ENCODE assay signal across 16 cellular contexts in the genomic region with DNA sequence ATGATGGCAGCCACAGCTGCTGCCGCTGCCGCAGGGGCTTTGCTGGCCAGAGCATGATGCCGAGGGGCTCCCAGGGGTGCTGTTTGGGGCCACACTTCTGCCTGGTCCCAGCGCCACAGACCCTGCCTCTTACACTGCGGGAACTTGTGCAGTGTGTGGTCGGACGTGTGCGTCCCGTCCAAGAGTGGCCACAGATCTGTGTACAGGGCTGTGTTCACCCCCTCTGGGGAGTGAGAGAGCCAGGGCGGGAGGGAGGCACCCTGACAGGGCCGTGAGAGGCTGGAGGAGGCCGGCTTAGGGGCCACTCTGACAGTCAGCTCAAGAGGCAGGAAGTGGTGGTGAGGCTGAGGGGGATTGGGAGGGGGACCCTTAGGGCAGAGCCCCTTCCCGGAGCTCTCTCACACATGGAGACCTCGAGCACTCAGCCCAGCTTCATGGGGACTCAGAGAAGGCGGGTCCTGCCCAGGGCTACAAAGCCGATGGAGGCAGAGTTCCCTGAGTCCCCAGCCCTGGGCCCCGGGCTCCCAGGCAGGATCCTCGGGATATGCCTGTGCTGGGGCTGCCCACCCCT. TPM values are rescaled to one million over a fixed set of nuclear protein-coding genes. Genes with fewer than 3 reads are reported as not detected.
A peak's percentile ranks its signal among the peaks of the same experiment; 100 is the strongest.
DNase-seq lines count a peak whose midpoint lies in the region; ATAC-seq, FAIRE-seq and TF ChIP-seq lines count a peak whose summit lies in the region.
"Had no signal": no experiment of that assay in that cellular context is flagged by ENCODE, and none has a peak within 500 bp of the region (broad histone marks: within the 10 kb centered on the region; RNA-seq: fewer than 3 reads in every experiment).

No MANE protein-coding gene starts in this region.

- POLR2A ChIA-PET in naive thymus-derived CD4-positive, alpha-beta T cell (lab: Charles Lee) = interaction anchor here (0.6 to 3.8 kb wide), 6 partner anchors 9 to 204 kb away, joined by 3 to 22 read pairs (median 4); no protein-coding TSS in a partner anchor

- no peak overlapping the region for H3K27ac ChIP-seq in right cardiac atrium (ENCODE audit: low read length)
- H3K27ac ChIP-seq in naive thymus-derived CD4-positive, alpha-beta T cell (ENCODE audit: low read depth, low read length) = peak overlapping the region; percentile 68
- H3K27ac ChIP-seq in uterus = peak overlapping the region in 1 of 2 donors; percentile 35
- H3K27ac ChIP-seq: gastrocnemius medialis had no signal

- H3K36me3 ChIP-seq in naive thymus-derived CD4-positive, alpha-beta T cell (ENCODE audit: control insufficient read depth in 2 of 3, insufficient read depth in 3 of 3, low read length in 3 of 3) = peaks cover 0 to 91% (median 42%) of the 10 kb centered on the region in 3 experiments
- H3K36me3 ChIP-seq in uterus = no peaks in the 10 kb centered on the region
- H3K36me3 ChIP-seq: gastrocnemius medialis had no signal

- 63% methylated on average over 18 of the region's 18 CpGs for WGBS in right cardiac atrium

- H3K4me1 ChIP-seq in right cardiac atrium (ENCODE audit: control insufficient read depth, insufficient read depth, low read length) (no peaks in the 10 kb centered on the region), uterus (no peaks in the 10 kb centered on the region)
- H3K4me1 ChIP-seq in naive thymus-derived CD4-positive, alpha-beta T cell (ENCODE audit: control insufficient read depth in 2 of 2, insufficient read depth in 2 of 2, low read length in 2 of 2) = peaks cover 18 to 25% of the 10 kb centered on the region in 2 donors
- H3K4me1 ChIP-seq: gastrocnemius medialis had no signal

- H3K9me3 ChIP-seq in right cardiac atrium (ENCODE audit: control insufficient read depth, low read length) (no peaks in the 10 kb centered on the region), uterus (no peaks in the 10 kb centered on the region)
- no peaks in the 10 kb centered on the region for H3K9me3 ChIP-seq in naive thymus-derived CD4-positive, alpha-beta T cell (ENCODE audit: control insufficient read depth in 2 of 3, low read length in 3 of 3)
- H3K9me3 ChIP-seq: gastrocnemius medialis had no signal

- DNase-seq in Right ventricle myocardium superior (peak; percentile 33), right cardiac atrium (no peak), uterus (peak; percentile 13 to 14), HTR-8/SVneo (ENCODE audit: insufficient read length, low spot score) (no peak)
- DNase-seq in activated naive CD4-positive, alpha-beta T cell treated with anti-CD3 and anti-CD28 coated beads, Interleukin-2, amount 50 U/mL, for 72 hours (ENCODE audit: low spot score in 2 of 2) = peak in 1 of 2 donors; percentile 55
- peak in 1 of 9 donors; percentile 25 for DNase-seq in naive thymus-derived CD4-positive, alpha-beta T cell
- DNase-seq: activated gamma-delta T cell treated with Interleukin-2 at 50 U/mL for 16 hours, AML-193, dermis blood vessel endothelial cell, NCI-H2029 treated with DMSO at 0.1 percent for 48 hours, PC-3 had no signal

- peak overlapping the region; percentile 50 to 93 for H3K27ac Mint-ChIP-seq in activated naive CD4-positive, alpha-beta T cell treated with anti-CD3 and anti-CD28 coated beads, Interleukin-2, amount 50 U/mL, for 72 hours
- H3K27ac Mint-ChIP-seq in naive thymus-derived CD4-positive, alpha-beta T cell = peak overlapping the region; percentile 49 to 98 (median 95)

- H3K4me3 ChIP-seq in right cardiac atrium (ENCODE audit: low read length) = no peak overlapping the region
- no peak overlapping the region for H3K4me3 ChIP-seq in naive thymus-derived CD4-positive, alpha-beta T cell (ENCODE audit: low read length)
- H3K4me3 ChIP-seq in uterus = no peak overlapping the region
- H3K4me3 ChIP-seq: gastrocnemius medialis had no signal

- no peak for TF ChIP-seq POLR2A in uterus (IDR thresholded peaks at IDR 0.05)

- intact Hi-C loops in Right ventricle myocardium superior (cut with DNase I) = no loop called here
- intact Hi-C loops in right cardiac atrium (cut with DNase I) = no loop called here
- intact Hi-C loops in naive thymus-derived CD4-positive, alpha-beta T cell (cut with micrococcal nuclease) = loop anchor here (1.0 to 2.0 kb wide), 3 partner anchors 12 to 19 kb away; no protein-coding TSS in a partner anchor
- intact Hi-C loops in uterus (cut with DNase I; ENCODE audit: low total_unique reads) = no loop called here

- no peak for FAIRE-seq in HTR-8/SVneo (lab: Jason Lieb, UNC)
- FAIRE-seq: keratinocyte had no signal

- TF ChIP-seq CTCF in uterus (IDR thresholded peaks at IDR 0.05) = no peak

- H3K27me3 Mint-ChIP-seq in naive thymus-derived CD4-positive, alpha-beta T cell = no peaks in the 10 kb centered on the region

- ATAC-seq in Right ventricle myocardium superior (ENCODE audit: poor library complexity) (no peak), right cardiac atrium (no peak), GM19395 (IDR thresholded peaks at IDR 0.05; ENCODE audit: unreplicated experiment) (no peak), GM21528 (IDR thresholded peaks at IDR 0.05; ENCODE audit: low FRiP score, unreplicated experiment) (no peak)
- ATAC-seq in activated naive CD4-positive, alpha-beta T cell treated with anti-CD3 and anti-CD28 coated beads, Interleukin-2, amount 50 U/mL, for 72 hours = peak; percentile 33 to 39
- ATAC-seq in naive thymus-derived CD4-positive, alpha-beta T cell = peak; percentile 36
- ATAC-seq: gastrocnemius medialis, PC-3 had no signal

- H3K27me3 ChIP-seq in right cardiac atrium (ENCODE audit: control insufficient read depth, insufficient read depth) (no peaks in the 10 kb centered on the region), uterus (no peaks in the 10 kb centered on the region)
- H3K27me3 ChIP-seq in naive thymus-derived CD4-positive, alpha-beta T cell (ENCODE audit: control insufficient read depth in 2 of 2, insufficient read depth in 2 of 2, low read length in 2 of 2) = no peaks in the 10 kb centered on the region
- H3K27me3 ChIP-seq: gastrocnemius medialis had no signal

- peaks cover 0 to 13% of the 10 kb centered on the region in 2 donors for H3K9me3 Mint-ChIP-seq in activated naive CD4-positive, alpha-beta T cell treated with anti-CD3 and anti-CD28 coated beads, Interleukin-2, amount 50 U/mL, for 72 hours
- peaks cover 0 to 5% (median 0%) of the 10 kb centered on the region in 11 donors for H3K9me3 Mint-ChIP-seq in naive thymus-derived CD4-positive, alpha-beta T cell
- H3K9me3 Mint-ChIP-seq: neural crest cell had no signal

- peaks cover 16 to 59% of the 10 kb centered on the region in 2 donors for H3K36me3 Mint-ChIP-seq in activated naive CD4-positive, alpha-beta T cell treated with anti-CD3 and anti-CD28 coated beads, Interleukin-2, amount 50 U/mL, for 72 hours
- H3K36me3 Mint-ChIP-seq in naive thymus-derived CD4-positive, alpha-beta T cell = peaks cover 14 to 51% (median 37%) of the 10 kb centered on the region in 5 donors

- CTCF ChIA-PET in naive thymus-derived CD4-positive, alpha-beta T cell (lab: Charles Lee) = interaction anchor here (1.8 kb wide), 1 partner anchor 12 kb away, joined by 5 read pairs; no protein-coding TSS in a partner anchor

- peak overlapping the region in 7 of 10 donors; percentile 1 to 65 (median 57) for H3K4me3 Mint-ChIP-seq in naive thymus-derived CD4-positive, alpha-beta T cell
- H3K4me3 Mint-ChIP-seq: neural crest cell had no signal

- peaks cover 10 to 47% (median 31%) of the 10 kb centered on the region in 7 donors for H3K4me1 Mint-ChIP-seq in naive thymus-derived CD4-positive, alpha-beta T cell

RNA-seq across cellular contexts. Expression of a gene that starts 13.1 kb away (rescaled TPM):
- total RNA-seq in Right ventricle myocardium superior (27.5 TPM), right cardiac atrium (10 to 100 TPM; 17.7 to 26.6 (median 22.5) TPM), uterus (10 to 100 TPM; 23.7 to 71.4 (median 40.9) TPM)
- 30.3 TPM for polyA plus RNA-seq in right cardiac atrium
- total RNA-seq in activated naive CD4-positive, alpha-beta T cell treated with anti-CD3 and anti-CD28 coated beads, Interleukin-2, amount 50 U/mL, for 72 hours = 10 to 100 TPM; 58.1 to 82.6 TPM
- 10 to 100 TPM; 43.0 to 90.0 (median 54.1) TPM for total RNA-seq in naive thymus-derived CD4-positive, alpha-beta T cell
- polyA plus RNA-seq in naive thymus-derived CD4-positive, alpha-beta T cell = 10 to 100 TPM; 59.2 to 75.6 TPM

RNA-seq across cellular contexts. Expression of a gene that starts 24.4 kb away (rescaled TPM):
- total RNA-seq in Right ventricle myocardium superior = 0.56 TPM
- total RNA-seq in right cardiac atrium = 1 to 10 TPM; 1.0 to 2.0 (median 1.3) TPM
- polyA plus RNA-seq in right cardiac atrium = 0.16 TPM
- total RNA-seq in activated naive CD4-positive, alpha-beta T cell treated with anti-CD3 and anti-CD28 coated beads, Interleukin-2, amount 50 U/mL, for 72 hours = 10 to 100 TPM; 70.7 to 81.9 TPM
- total RNA-seq in naive thymus-derived CD4-positive, alpha-beta T cell = 10 to 100 TPM; 62.8 to 83.5 (median 68.7) TPM
- polyA plus RNA-seq in naive thymus-derived CD4-positive, alpha-beta T cell = 100 to 1,000 TPM; 186 to 315 TPM
- 10 to 100 TPM in 3 of 4 donors, 1 to 10 TPM in 1; 9.3 to 52.7 (median 14.7) TPM for total RNA-seq in uterus
- total RNA-seq: dermis blood vessel endothelial cell, neural crest cell had no signal

RNA-seq across cellular contexts. Expression of a gene that starts 51.1 kb away (rescaled TPM):
- total RNA-seq in Right ventricle myocardium superior (49.2 TPM), right cardiac atrium (10 to 100 TPM; 42.9 to 68.4 (median 62.7) TPM), uterus (10 to 100 TPM; 20.6 to 87.4 (median 44.2) TPM)
- polyA plus RNA-seq in right cardiac atrium = 96.2 TPM
- total RNA-seq in activated naive CD4-positive, alpha-beta T cell treated with anti-CD3 and anti-CD28 coated beads, Interleukin-2, amount 50 U/mL, for 72 hours = 10 to 100 TPM; 81.0 to 84.8 TPM
- total RNA-seq in naive thymus-derived CD4-positive, alpha-beta T cell = 100 to 1,000 TPM in 2 of 5 experiments, 10 to 100 TPM in 3; 30.7 to 163 (median 64.7) TPM
- 100 to 1,000 TPM; 113 to 133 TPM for polyA plus RNA-seq in naive thymus-derived CD4-positive, alpha-beta T cell

Comparison
In these comparisons a context has a peak if more than half of its experiments do, and no peak if none do; other contexts are left out.
1. DNase-seq: peak in Right ventricle myocardium superior (single experiment) and uterus (2 of 2); none in right cardiac atrium (0 of 3) and HTR-8/SVneo (single experiment).
2. ATAC-seq: peak in activated naive CD4-positive, alpha-beta T cell treated with anti-CD3 and anti-CD28 coated beads, Interleukin-2, amount 50 U/mL, for 72 hours (2 of 2) and naive thymus-derived CD4-positive, alpha-beta T cell (single experiment); none in Right ventricle myocardium superior (single experiment), right cardiac atrium (0 of 2), GM19395 (single experiment) and GM21528 (single experiment).
3. intact Hi-C loops: an anchor here in naive thymus-derived CD4-positive, alpha-beta T cell (1.0 to 2.0 kb wide); none called in Right ventricle myocardium superior, right cardiac atrium and uterus.